ENCODE assay signal across 8 cellular contexts in genomic region chr17:68235336-68235791, GRCh38. TPM values are rescaled to one million over a fixed set of nuclear protein-coding genes. Genes with fewer than 3 reads are reported as not detected.
DNase-seq lines count a peak whose midpoint lies in the region; ATAC-seq and TF ChIP-seq lines count a peak whose summit lies in the region.
"Not testable (repeated sequence)": the region's sequence is repeated elsewhere in the genome, so short reads cannot be mapped to it uniquely, and the experiment has no call there.

No MANE protein-coding gene starts in this region.

- not testable (repeated sequence) for H3K27me3 Mint-ChIP-seq in activated T-cell treated with anti-CD3 and anti-CD28 coated beads, Interleukin-2, amount 50 U/mL, for 4 hours (ENCODE audit: low read depth)

- not testable (repeated sequence) for H3K27ac ChIP-seq in Panc1 (ENCODE audit: low read length)
- H3K27ac ChIP-seq in breast epithelium (peak overlapping the region; percentile 55 to 65), sigmoid colon (peak overlapping the region; percentile 52 to 60 (median 54)), upper lobe of right lung (peak overlapping the region; percentile 72)

- H3K9me3 ChIP-seq in Panc1 (ENCODE audit: control insufficient read depth, insufficient read depth, low read depth, low read length); breast epithelium; sigmoid colon; upper lobe of right lung: not testable (repeated sequence)

- not testable (repeated sequence) for H3K4me1 ChIP-seq in Panc1 (ENCODE audit: control insufficient read depth, insufficient read depth, low read length); breast epithelium; sigmoid colon; upper lobe of right lung

- POLR2A ChIA-PET in Panc1 (lab: Charles Lee), result not testable (repeated sequence)

- H3K36me3 ChIP-seq in Panc1 (ENCODE audit: control insufficient read depth, insufficient read depth, low read length); breast epithelium; sigmoid colon; upper lobe of right lung: not testable (repeated sequence)

- H3K9me3 Mint-ChIP-seq in activated T-cell treated with anti-CD3 and anti-CD28 coated beads, Interleukin-2, amount 50 U/mL, for 4 hours, result not testable (repeated sequence)

- peak overlapping the region; percentile 19 for H3K4me3 Mint-ChIP-seq in activated T-cell treated with anti-CD3 and anti-CD28 coated beads, Interleukin-2, amount 50 U/mL, for 4 hours

- CTCF ChIA-PET in Panc1 (lab: Charles Lee), result not testable (repeated sequence)

- TF ChIP-seq POLR2A in breast epithelium (IDR thresholded peaks at IDR 0.05); sigmoid colon (IDR thresholded peaks at IDR 0.05): not testable (repeated sequence)

- H3K36me3 Mint-ChIP-seq in activated T-cell treated with anti-CD3 and anti-CD28 coated beads, Interleukin-2, amount 50 U/mL, for 4 hours (ENCODE audit: insufficient read depth), result not testable (repeated sequence)

- not testable (repeated sequence) for TF ChIP-seq CTCF in Panc1 (IDR thresholded peaks at IDR 0.05); breast epithelium (IDR thresholded peaks at IDR 0.05); sigmoid colon (IDR thresholded peaks at IDR 0.05); upper lobe of right lung (IDR thresholded peaks at IDR 0.05)

- intact Hi-C loops in Panc1 (cut with micrococcal nuclease; ENCODE audit: unreplicated experiment); breast epithelium (cut with DNase I; ENCODE audit: low total_unique reads); sigmoid colon (cut with DNase I); upper lobe of right lung (cut with DNase I): not testable (repeated sequence)

- H3K4me1 Mint-ChIP-seq in activated T-cell treated with anti-CD3 and anti-CD28 coated beads, Interleukin-2, amount 50 U/mL, for 4 hours (ENCODE audit: low read depth), result peaks cover 55% of the 10 kb centered on the region

- not testable (repeated sequence) for DNase-seq in Panc1 (ENCODE audit: low read depth, low spot score); activated T-cell treated with anti-CD3 and anti-CD28 coated beads, Interleukin-2, amount 50 U/mL, for 4 hours; breast epithelium (ENCODE audit: low spot score in 2 of 2); sigmoid colon; upper lobe of right lung
- DNase-seq in glomerular visceral epithelial cell (ENCODE audit: extremely low spot score), result peak; percentile 20
- DNase-seq in medulla oblongata (ENCODE audit: extremely low spot score), result peak; percentile 73

- in situ Hi-C loops in Panc1 (cut with HindIII; ENCODE audit: low pct_unique_long_range_greater_than_20kb, low sequenced_read_pairs), result not testable (repeated sequence)

- not testable (repeated sequence) for TF ChIP-seq EP300 in sigmoid colon (IDR thresholded peaks at IDR 0.05)

- BruUV-seq in Panc1 (replicated peaks; lab: Mats Ljungman, UMichigan), result not testable (repeated sequence)

- ATAC-seq in GM18520 (IDR thresholded peaks at IDR 0.05; ENCODE audit: unreplicated experiment) (peak; percentile 0), Panc1 (peak; percentile 60; the same call in 1 of the 2 replicates), upper lobe of right lung (peak; percentile 2)
- ATAC-seq in activated T-cell treated with anti-CD3 and anti-CD28 coated beads, Interleukin-2, amount 50 U/mL, for 4 hours, result not testable (repeated sequence)

- H3K27me3 ChIP-seq in Panc1 (ENCODE audit: control insufficient read depth, insufficient read depth, low read length); breast epithelium; sigmoid colon; upper lobe of right lung: not testable (repeated sequence)

- H3K4me3 ChIP-seq in Panc1 (ENCODE audit: low read depth in 2 of 2, low read length in 2 of 2); breast epithelium; sigmoid colon; upper lobe of right lung: not testable (repeated sequence)

- 80 to 86% methylated on average over 11 of the region's 11 CpGs for WGBS in sigmoid colon, 2 donors

RNA-seq across cellular contexts. Expression of gene AMZ2, which starts 12.5 kb away (rescaled TPM):
- total RNA-seq in Panc1 (2021; ENCODE audit: unreplicated experiment) (59.6 TPM), breast epithelium (10 to 100 TPM; 36.7 to 94.9 (median 48.3) TPM), sigmoid colon (10 to 100 TPM; 55.9 to 80.1 (median 62.8) TPM), upper lobe of right lung (50.5 TPM)
- polyA plus RNA-seq in Panc1 (2012; ENCODE audit: insufficient read length), result 40.2 TPM
- 10 to 100 TPM; 62.7 to 74.6 (median 72.8) TPM for total RNA-seq in activated T-cell treated with anti-CD3 and anti-CD28 coated beads, Interleukin-2, amount 50 U/mL, for 4 hours
- polyA plus RNA-seq in sigmoid colon, result 10 to 100 TPM; 30.8 to 34.7 (median 34.2) TPM

RNA-seq across cellular contexts. Expression of gene SLC16A6, which starts 55.6 kb away (rescaled TPM):
- total RNA-seq in Panc1 (2021; ENCODE audit: unreplicated experiment) (0.26 TPM), breast epithelium (1 to 10 TPM in 2 of 3 donors, under 1 TPM in 1; 0.64 to 4.1 (median 2.3) TPM), sigmoid colon (under 1 TPM in 1 of 4 donors, not detected in 3; 0.14 TPM), upper lobe of right lung (7.5 TPM)
- polyA plus RNA-seq in Panc1 (2012; ENCODE audit: insufficient read length), result not detected
- 1 to 10 TPM; 5.9 to 7.7 (median 6.0) TPM for total RNA-seq in activated T-cell treated with anti-CD3 and anti-CD28 coated beads, Interleukin-2, amount 50 U/mL, for 4 hours
- 1 to 10 TPM in 1 of 3 donors, under 1 TPM in 1, not detected in 1; 0.67 to 2.1 TPM for polyA plus RNA-seq in sigmoid colon

RNA-seq across cellular contexts. Expression of gene ARSG, which starts 55.9 kb away (rescaled TPM):
- total RNA-seq in Panc1 (2021; ENCODE audit: unreplicated experiment) (2.3 TPM), breast epithelium (10 to 100 TPM in 1 of 3 donors, 1 to 10 TPM in 2; 9.3 to 14.8 (median 9.5) TPM), sigmoid colon (1 to 10 TPM; 1.5 to 3.0 (median 2.0) TPM), upper lobe of right lung (4.8 TPM)
- polyA plus RNA-seq in Panc1 (2012; ENCODE audit: insufficient read length), result 1.4 TPM
- total RNA-seq in activated T-cell treated with anti-CD3 and anti-CD28 coated beads, Interleukin-2, amount 50 U/mL, for 4 hours, result 1 to 10 TPM; 3.2 to 4.6 (median 4.5) TPM
- polyA plus RNA-seq in sigmoid colon, result 1 to 10 TPM in 1 of 3 donors, under 1 TPM in 2; under 0.01 to 2.0 (median 0.69) TPM
